ENCODE assay signal across 12 cellular contexts in the genomic region with DNA sequence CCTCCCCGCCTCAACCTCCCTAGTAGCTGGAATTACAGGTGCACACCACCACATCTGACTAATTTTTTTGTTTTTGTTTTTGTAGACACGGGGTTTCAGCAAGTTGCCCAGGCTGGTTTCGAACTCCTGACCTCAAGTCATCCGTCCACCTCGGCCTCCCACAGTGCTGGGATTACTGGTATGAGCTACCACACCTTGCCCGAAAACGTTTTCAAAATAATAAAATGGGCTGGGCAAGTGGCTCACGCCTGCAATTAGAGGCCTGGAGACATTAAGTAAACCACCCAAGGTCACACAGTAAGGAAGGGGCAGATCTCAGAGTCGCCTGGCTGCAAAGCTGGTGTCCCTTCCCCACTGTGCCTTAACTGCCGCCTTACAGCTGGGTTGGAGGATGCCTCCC. TPM values are rescaled to one million over a fixed set of nuclear protein-coding genes. Genes with fewer than 3 reads are reported as not detected.
"Had no signal": no experiment of that assay in that cellular context is flagged by ENCODE, and none has a peak within 500 bp of the region (broad histone marks: within the 10 kb centered on the region; RNA-seq: fewer than 3 reads in every experiment).

No MANE protein-coding gene starts in this region.

RNA-seq across cellular contexts. Expression of gene APOBEC3B, which starts 1.6 kb away (rescaled TPM):
- total RNA-seq: bronchial epithelial cell had no signal
- polyA plus RNA-seq: SK-N-SH had no signal

RNA-seq across cellular contexts. Expression of gene APOBEC3A, which starts 23.2 kb away (rescaled TPM):
- total RNA-seq: activated CD4-positive, alpha-beta T cell treated with anti-CD3 and anti-CD28 coated beads for 36 hours; activated CD4-positive, alpha-beta T cell treated with anti-CD3 and anti-CD28 coated beads, Interleukin-2, amount 10 ng/mL, durations not matched to agents 7 days and 5 days; activated CD8-positive, alpha-beta T cell treated with anti-CD3 and anti-CD28 coated beads, Interleukin-2, amount 10 ng/mL, durations not matched to agents 7 days and 5 days; activated naive CD8-positive, alpha-beta T cell treated with anti-CD3 and anti-CD28 coated beads, Interleukin-2, amount 10 ng/mL, durations not matched to agents 7 days and 5 days; activated T-helper 2 cell treated with anti-CD3 and anti-CD28 coated beads, Interferon-gamma antibody, Interleukin-2, Interleukin-4, amounts not matched to agents 10 μg/mL and 5 μg/mL and 100 μg/mL, durations not matched to agents 14 hours and 24 hours and 36 hours; astrocyte; bronchial epithelial cell; LHCN-M2; PC-3; SJSA1; WTC11 had no signal
- polyA plus RNA-seq: SK-N-SH had no signal
